Comparison of ENCODE assay signal across 15 cellular contexts in the genomic region with DNA sequence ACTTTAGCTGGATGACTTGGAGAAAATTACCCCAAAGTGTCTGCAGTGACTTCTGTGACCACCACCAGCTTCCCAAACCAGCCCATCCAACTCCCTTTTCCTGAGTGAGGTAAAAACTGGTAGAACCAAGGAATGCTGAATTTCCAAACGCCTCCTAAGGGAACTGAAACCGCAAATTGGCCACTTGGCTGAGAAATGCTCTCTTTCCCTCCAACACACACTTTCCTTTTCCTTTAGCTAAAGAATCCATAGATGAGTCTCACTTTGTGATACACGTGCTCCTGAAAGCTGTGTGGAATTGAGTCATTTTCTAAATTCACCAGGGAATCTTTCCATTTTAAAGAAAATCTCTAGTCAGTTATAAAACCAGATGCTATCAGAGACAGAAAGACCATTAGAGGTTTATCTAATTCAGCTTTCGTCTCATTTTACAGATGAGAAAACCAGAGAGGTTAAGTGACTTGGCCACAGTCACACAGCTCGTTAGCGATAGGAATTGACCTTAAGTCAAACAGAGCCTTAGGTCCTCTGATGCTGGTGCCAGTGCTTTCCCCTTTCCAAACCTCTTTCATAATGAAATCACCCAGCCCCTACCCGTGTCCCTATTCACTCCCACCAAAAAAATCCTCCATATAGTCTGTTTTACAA.
DNase-seq lines count a peak whose midpoint lies in the region; ATAC-seq and TF ChIP-seq lines count a peak whose summit lies in the region.
"Had no signal": no experiment of that assay in that cellular context is flagged by ENCODE, and none has a peak within 500 bp of the region (broad histone marks: within the 10 kb centered on the region; RNA-seq: fewer than 3 reads in every experiment).

No MANE protein-coding gene starts in this region.

- intact Hi-C loops in CD14-positive monocyte (cut with micrococcal nuclease), result loop anchor here in 1 of 2 donors (10.0 kb wide), 1 partner anchor 217 kb away; no protein-coding TSS in a partner anchor

- no peak overlapping the region for H3K4ac ChIP-seq in trophoblast cell (ENCODE audit: low read depth, low read length)

- no peak overlapping the region for H2BK120ac ChIP-seq in trophoblast cell (ENCODE audit: insufficient read depth, low read length, poor library complexity)

- H3K23ac ChIP-seq in trophoblast cell (ENCODE audit: low read length), result no peak overlapping the region

- WGBS in trophoblast cell (ENCODE audit: extremely low coverage, insufficient coverage, insufficient read length), result 100% methylated on average over 1 of the region's 7 CpGs

- peaks cover 0 to 3% (median 2%) of the 10 kb centered on the region in 3 donors for H3K27me3 Mint-ChIP-seq in CD14-positive monocyte (ENCODE audit: low read depth in 3 of 3)

- H3K36me3 Mint-ChIP-seq in CD14-positive monocyte, result peaks cover 8 to 24% of the 10 kb centered on the region in 2 donors
- H3K36me3 Mint-ChIP-seq: CD4-positive, alpha-beta memory T cell had no signal

- H3K4me3 ChIP-seq in MG63, result no peak overlapping the region
- H3K4me3 ChIP-seq in fibroblast of mammary gland (ENCODE audit: control insufficient read depth, low read depth, low read length), result no peak overlapping the region
- no peak overlapping the region for H3K4me3 ChIP-seq in trophoblast cell (ENCODE audit: low read depth, low read length)
- H3K4me3 ChIP-seq: HAP-1 had no signal

- H3K9me3 ChIP-seq in MG63 (0 out of 2 replicates have a peak, but pooled peaks cover 2% of the 10 kb centered on the region), trophoblast cell (ENCODE audit: insufficient read depth, low read depth, low read length) (no peaks in the 10 kb centered on the region)
- H3K9me3 ChIP-seq: HAP-1 had no signal

- DNase-seq in CD14-positive monocyte (ENCODE audit: low spot score) (no peak), MG63 (peak; percentile 54), fibroblast of mammary gland (ENCODE audit: low read depth) (peak; percentile 86), trophoblast cell (peak in 1 of 2 donors; percentile 6), T-helper 1 cell (no peak), H4 (ENCODE audit: low spot score) (no peak), kidney glomerular epithelial cell (lab: John Stamatoyannopoulos, UW) (no peak)
- DNase-seq: CD4-positive, alpha-beta memory T cell; MM.1S; NCI-H1105; NCI-H187; NCI-H69 had no signal

- peaks cover 26% of the 10 kb centered on the region for H3K4me1 Mint-ChIP-seq in CD14-positive monocyte
- H3K4me1 Mint-ChIP-seq: CD4-positive, alpha-beta memory T cell had no signal

- peaks cover 8% of the 10 kb centered on the region; the same call in 1 of the 2 replicates for H3K36me3 ChIP-seq in MG63
- no peaks in the 10 kb centered on the region for H3K36me3 ChIP-seq in trophoblast cell (ENCODE audit: control insufficient read depth in 1 of 2, insufficient read depth in 2 of 2, low read length in 2 of 2)
- H3K36me3 ChIP-seq: HAP-1 had no signal

- no peaks in the 10 kb centered on the region for H3K27me3 ChIP-seq in MG63
- no peaks in the 10 kb centered on the region for H3K27me3 ChIP-seq in trophoblast cell (ENCODE audit: insufficient read depth, low read length)

- peaks cover 15 to 37% of the 10 kb centered on the region in 2 experiments for H3K4me1 ChIP-seq in trophoblast cell (ENCODE audit: control insufficient read depth in 1 of 2, insufficient read depth in 2 of 2, low read length in 2 of 2)
- H3K4me1 ChIP-seq: HAP-1 had no signal

- H2AFZ ChIP-seq in trophoblast cell (ENCODE audit: insufficient read depth, low read length, poor library complexity), result no peak overlapping the region

- H4K12ac ChIP-seq in trophoblast cell (ENCODE audit: low read depth, low read length), result no peak overlapping the region

- no peaks in the 10 kb centered on the region for H3K79me2 ChIP-seq in trophoblast cell (ENCODE audit: control insufficient read depth, insufficient read depth, low read length, poor library complexity)

- no peak overlapping the region for H3K27ac ChIP-seq in trophoblast cell (ENCODE audit: low read depth, low read length)
- H3K27ac ChIP-seq: KMS-11 had no signal

- H3K27ac Mint-ChIP-seq in CD14-positive monocyte, result peak overlapping the region in 5 of 7 donors; percentile 12 to 82 (median 57)
- H3K27ac Mint-ChIP-seq: CD4-positive, alpha-beta memory T cell had no signal

- H4K8ac ChIP-seq in trophoblast cell (ENCODE audit: low read depth, low read length), result peak overlapping the region; percentile 39

- H3K9ac ChIP-seq in trophoblast cell (ENCODE audit: low read length), result no peak overlapping the region
- H3K9ac ChIP-seq: KMS-11 had no signal

- H4K91ac ChIP-seq in trophoblast cell (ENCODE audit: low read depth, low read length), result no peak overlapping the region

- ATAC-seq in HG03439 (IDR thresholded peaks at IDR 0.05; ENCODE audit: unreplicated experiment), result no peak

- no peak overlapping the region for H2BK12ac ChIP-seq in trophoblast cell (ENCODE audit: low read length)

- H2BK5ac ChIP-seq in trophoblast cell (ENCODE audit: low read depth, low read length, poor library complexity), result peak overlapping the region; percentile 41

- H3K4me3 Mint-ChIP-seq in CD14-positive monocyte, result no peak overlapping the region
- H3K4me3 Mint-ChIP-seq: CD4-positive, alpha-beta memory T cell had no signal

- H2AK5ac ChIP-seq in trophoblast cell (ENCODE audit: low read length), result peak overlapping the region; percentile 63

- H3K9me3 Mint-ChIP-seq in CD14-positive monocyte, result peaks cover 0 to 3% (median 0%) of the 10 kb centered on the region in 7 donors
- H3K9me3 Mint-ChIP-seq: CD4-positive, alpha-beta memory T cell had no signal

- peaks cover 31% of the 10 kb centered on the region for H3K79me1 ChIP-seq in trophoblast cell (ENCODE audit: low read length)

- H3K14ac ChIP-seq in trophoblast cell (ENCODE audit: low read length), result peak overlapping the region; percentile 27

- TF ChIP-seq CTCF in CD14-positive monocyte (IDR thresholded peaks at IDR 0.05) (no peak), fibroblast of mammary gland (conservative IDR thresholded peaks at IDR 0.05; ENCODE audit: control insufficient read depth, insufficient read depth, low read depth, low read length) (no peak)

- no peak overlapping the region for H3K4me2 ChIP-seq in trophoblast cell (ENCODE audit: low read length)
- H3K4me2 ChIP-seq: KMS-11 had no signal

- no peak overlapping the region for H3K18ac ChIP-seq in trophoblast cell (ENCODE audit: low read length)

Comparison
In these comparisons a context has a peak if more than half of its experiments do, and no peak if none do; other contexts are left out.
1. DNase-seq: peak in MG63 (single experiment) and fibroblast of mammary gland (single experiment); none in CD14-positive monocyte (single experiment), T-helper 1 cell (0 of 5), H4 (single experiment) and kidney glomerular epithelial cell (single experiment).